ENCODE assay signal across 19 cellular contexts in the genomic region with DNA sequence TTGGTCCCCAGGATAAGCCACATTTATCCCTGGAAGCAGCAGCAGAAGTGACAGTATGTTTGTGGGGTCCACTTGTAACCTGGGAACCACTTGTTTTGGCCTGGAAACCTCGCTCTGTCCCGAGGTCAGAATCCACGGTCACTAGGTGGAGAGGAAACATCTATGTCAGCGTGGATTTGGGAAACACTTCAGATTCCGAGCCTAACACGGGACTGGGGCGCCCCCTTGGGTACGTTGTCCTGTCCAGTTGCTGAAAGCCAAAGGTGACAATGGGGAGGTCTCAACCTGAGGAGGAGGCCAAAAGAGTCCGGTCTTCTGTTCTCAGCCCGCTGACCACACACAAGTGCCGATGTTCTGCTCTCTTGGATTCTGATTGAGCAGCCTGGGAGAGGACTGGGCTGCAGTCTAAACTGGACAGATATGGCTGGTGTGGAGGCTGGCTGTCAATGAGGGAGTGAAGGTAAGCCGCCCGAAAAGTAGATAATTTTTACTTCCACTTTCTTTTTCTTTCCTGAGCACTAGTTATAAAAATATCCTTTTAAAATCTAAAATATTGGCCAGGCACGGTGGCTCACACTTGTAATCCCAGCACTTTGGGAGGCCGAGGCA. TPM values are rescaled to one million over a fixed set of nuclear protein-coding genes. Genes with fewer than 3 reads are reported as not detected.
DNase-seq lines count a peak whose midpoint lies in the region; ATAC-seq and TF ChIP-seq lines count a peak whose summit lies in the region.
"Had no signal": no experiment of that assay in that cellular context is flagged by ENCODE, and none has a peak within 500 bp of the region (broad histone marks: within the 10 kb centered on the region; RNA-seq: fewer than 3 reads in every experiment).

No MANE protein-coding gene starts in this region.

- peak; percentile 86 for ATAC-seq in left ventricle myocardium superior
- no peak for ATAC-seq in HG02973 (IDR thresholded peaks at IDR 0.05; ENCODE audit: unreplicated experiment)
- ATAC-seq: activated T-cell treated with anti-CD3 and anti-CD28 coated beads, Interleukin-2, amount 50 U/mL, for 72 hours; stimulated activated naive CD8-positive, alpha-beta T cell treated with anti-CD3 and anti-CD28 coated beads, Interleukin-15, amount 100 ng/mL, for 72 hours had no signal

- H3K4me3 Mint-ChIP-seq in HFFc6: no peak overlapping the region
- H3K4me3 Mint-ChIP-seq: activated CD4-positive, alpha-beta T cell treated with anti-CD3 and anti-CD28 coated beads, Interleukin-2, amount 10 ng/mL, durations not matched to agents 7 days and 5 days; activated T-cell treated with anti-CD3 and anti-CD28 coated beads, Interleukin-2, amount 50 U/mL, for 72 hours; stimulated activated naive CD8-positive, alpha-beta T cell treated with anti-CD3 and anti-CD28 coated beads, Interleukin-15, amount 100 ng/mL, for 72 hours; T-helper 1 cell treated with Interleukin-12 subunit alpha and Interleukin-12 subunit beta and Interleukin-4 antibody, amounts not matched to agents 30 μg/mL and 1 μg/mL, for 36 hours had no signal

- no peaks in the 10 kb centered on the region for H3K9me3 Mint-ChIP-seq in HFFc6
- H3K9me3 Mint-ChIP-seq: activated CD4-positive, alpha-beta T cell treated with anti-CD3 and anti-CD28 coated beads, Interleukin-2, amount 10 ng/mL, durations not matched to agents 7 days and 5 days; activated T-cell treated with anti-CD3 and anti-CD28 coated beads, Interleukin-2, amount 50 U/mL, for 72 hours; stimulated activated naive CD8-positive, alpha-beta T cell treated with anti-CD3 and anti-CD28 coated beads, Interleukin-15, amount 100 ng/mL, for 72 hours; T-helper 1 cell treated with Interleukin-12 subunit alpha and Interleukin-12 subunit beta and Interleukin-4 antibody, amounts not matched to agents 30 μg/mL and 1 μg/mL, for 36 hours had no signal

- H3K27ac Mint-ChIP-seq in HFFc6: no peak overlapping the region
- H3K27ac Mint-ChIP-seq: activated CD4-positive, alpha-beta T cell treated with anti-CD3 and anti-CD28 coated beads, Interleukin-2, amount 10 ng/mL, durations not matched to agents 7 days and 5 days; activated T-cell treated with anti-CD3 and anti-CD28 coated beads, Interleukin-2, amount 50 U/mL, for 72 hours; stimulated activated naive CD8-positive, alpha-beta T cell treated with anti-CD3 and anti-CD28 coated beads, Interleukin-15, amount 100 ng/mL, for 72 hours; T-helper 1 cell treated with Interleukin-12 subunit alpha and Interleukin-12 subunit beta and Interleukin-4 antibody, amounts not matched to agents 30 μg/mL and 1 μg/mL, for 36 hours had no signal

- peak; percentile 3 for TF ChIP-seq CTCF in AG09309 (IDR thresholded peaks at IDR 0.05; ENCODE audit: control insufficient read depth, insufficient read depth, low read depth, low read length, missing control alignments)
- TF ChIP-seq CTCF in HFFc6 (IDR thresholded peaks at IDR 0.05): peak; percentile 44; the same call in 1 of the 2 replicates
- TF ChIP-seq CTCF in cardiac fibroblast (IDR thresholded peaks at IDR 0.05; ENCODE audit: low read depth, low read length): peak; percentile 26

- H3K4me3 ChIP-seq in AG09309 (ENCODE audit: control insufficient read depth, low read depth, low read length) (no peak overlapping the region), cardiac fibroblast (replicated peaks in 1 of 2; ENCODE audit: low read depth in 2 of 2, low read length in 2 of 2) (no peak overlapping the region)
- H3K4me3 ChIP-seq: adrenal gland, smooth muscle cell had no signal

- no peaks in the 10 kb centered on the region for H3K4me1 Mint-ChIP-seq in HFFc6 (ENCODE audit: low read depth)

- H3K36me3 Mint-ChIP-seq in HFFc6 (ENCODE audit: low read depth): no peaks in the 10 kb centered on the region

- intact Hi-C loops in left ventricle myocardium superior (cut with micrococcal nuclease): no loop called here

- peaks cover 14% of the 10 kb centered on the region for H3K27me3 Mint-ChIP-seq in HFFc6 (ENCODE audit: insufficient read depth)

- no peak for DNase-seq in AG09309 (ENCODE audit: low read depth)
- DNase-seq in HFFc6: no peak
- DNase-seq in cardiac fibroblast (ENCODE audit: low read depth in 2 of 2): peak in 1 of 2 donors; percentile 13
- peak; percentile 73 for DNase-seq in left ventricle myocardium superior
- DNase-seq in NCI-H2171 treated with DMSO at 0.1 percent for 48 hours (lab: John Stamatoyannopoulos, UW): no peak
- DNase-seq in GF-D8 (lab: John Stamatoyannopoulos, UW): no peak
- DNase-seq in SIG-M5 treated with dmso at 0.1 percent for 504 hours (lab: John Stamatoyannopoulos, UW; ENCODE audit: unreplicated experiment): no peak
- DNase-seq: activated CD4-positive, alpha-beta T cell treated with anti-CD3 and anti-CD28 coated beads, Interleukin-2, amount 10 ng/mL, durations not matched to agents 7 days and 5 days; activated T-cell treated with anti-CD3 and anti-CD28 coated beads, Interleukin-2, amount 50 U/mL, for 72 hours; HCEC 1CT; mesenchymal stem cell; NCI-H1694 treated with DMSO at 0.1 percent for 48 hours; NCI-H510A treated with DMSO at 0.1 percent for 48 hours; stimulated activated naive CD8-positive, alpha-beta T cell treated with anti-CD3 and anti-CD28 coated beads, Interleukin-15, amount 100 ng/mL, for 72 hours had no signal

RNA-seq across cellular contexts. Expression of a gene that starts 4.9 kb away (rescaled TPM):
- not detected for total RNA-seq in HFFc6 (2021; fragmentation: NEBNext Ultra II Directional; extraction: Animal tissue kit (Norgen Biotek cat#: 25700))
- not detected for total RNA-seq in left ventricle myocardium superior
- total RNA-seq: A673; activated CD4-positive, alpha-beta T cell treated with anti-CD3 and anti-CD28 coated beads, Interleukin-2, amount 10 ng/mL, durations not matched to agents 7 days and 5 days; smooth muscle cell had no signal

RNA-seq across cellular contexts. Expression of a gene that starts 28.9 kb away (rescaled TPM):
- not detected for total RNA-seq in HFFc6 (2021; fragmentation: NEBNext Ultra II Directional; extraction: Animal tissue kit (Norgen Biotek cat#: 25700))
- 5.4 TPM for total RNA-seq in left ventricle myocardium superior
- total RNA-seq: A673; activated CD4-positive, alpha-beta T cell treated with anti-CD3 and anti-CD28 coated beads, Interleukin-2, amount 10 ng/mL, durations not matched to agents 7 days and 5 days; activated T-cell treated with anti-CD3 and anti-CD28 coated beads, Interleukin-2, amount 50 U/mL, for 72 hours; adrenal gland; smooth muscle cell had no signal

RNA-seq across cellular contexts. Expression of a gene that starts 37.4 kb away (rescaled TPM):
- 1 to 10 TPM; 1.4 to 7.5 (median 4.2) TPM for total RNA-seq in HFFc6 (2021; fragmentation: NEBNext Ultra II Directional; extraction: Animal tissue kit (Norgen Biotek cat#: 25700))
- 32.3 TPM for total RNA-seq in left ventricle myocardium superior
- total RNA-seq: A673 had no signal

RNA-seq across cellular contexts. Expression of a gene that starts 52.8 kb away (rescaled TPM):
- total RNA-seq in HFFc6 (2021; fragmentation: NEBNext Ultra II Directional; extraction: Animal tissue kit (Norgen Biotek cat#: 25700)): 10 to 100 TPM; 13.5 to 17.9 (median 17.4) TPM
- 22.6 TPM for total RNA-seq in left ventricle myocardium superior
